Comparison of ENCODE assay signal across 8 cellular contexts in genomic region chr10:78520737-78521430, GRCh38.
DNase-seq lines count a peak whose midpoint lies in the region; ATAC-seq, FAIRE-seq and TF ChIP-seq lines count a peak whose summit lies in the region.

No MANE protein-coding gene starts in this region.

- no peak for FAIRE-seq in pancreas (lab: Jason Lieb, UNC)

- H3K4me3 Mint-ChIP-seq in activated CD4-positive, alpha-beta T cell treated with anti-CD3 and anti-CD28 coated beads, Interleukin-2, amount 10 ng/mL, durations not matched to agents 7 days and 5 days, result no peak overlapping the region

- H3K27me3 ChIP-seq in pancreas, result no peaks in the 10 kb centered on the region

- intact Hi-C loops in pancreas (cut with DNase I), result no loop called here

- peak overlapping the region; percentile 34 for H3K27ac Mint-ChIP-seq in activated CD4-positive, alpha-beta T cell treated with anti-CD3 and anti-CD28 coated beads, Interleukin-2, amount 10 ng/mL, durations not matched to agents 7 days and 5 days

- DNase-seq in activated CD4-positive, alpha-beta T cell treated with anti-CD3 and anti-CD28 coated beads, Interleukin-2, amount 10 ng/mL, durations not matched to agents 7 days and 5 days, result peak; percentile 24
- DNase-seq in activated CD4-positive, alpha-beta T cell treated with anti-CD3 and anti-CD28 coated beads, Interleukin-2, amount 50 U/mL, for 1 hour, result no peak
- DNase-seq in NCI-H146 (lab: John Stamatoyannopoulos, UW) (peak; percentile 69), dermis blood vessel endothelial cell (peak; percentile 49), pancreas (peak in 1 of 6 donors; percentile 22), pons (ENCODE audit: low spot score) (no peak)

- no peaks in the 10 kb centered on the region for H3K4me1 ChIP-seq in pancreas

- H3K36me3 Mint-ChIP-seq in activated CD4-positive, alpha-beta T cell treated with anti-CD3 and anti-CD28 coated beads, Interleukin-2, amount 10 ng/mL, durations not matched to agents 7 days and 5 days (ENCODE audit: low read depth), result no peaks in the 10 kb centered on the region

- no peaks in the 10 kb centered on the region for H3K9me3 ChIP-seq in pancreas

- H3K4me3 ChIP-seq in pancreas, result no peak overlapping the region

- WGBS in pancreas, 2 donors, result 58 to 60% methylated on average over 4 of the region's 4 CpGs

- no peaks in the 10 kb centered on the region for H3K27me3 Mint-ChIP-seq in activated CD4-positive, alpha-beta T cell treated with anti-CD3 and anti-CD28 coated beads, Interleukin-2, amount 10 ng/mL, durations not matched to agents 7 days and 5 days

- CTCF ChIA-PET in activated CD4-positive, alpha-beta T cell treated with anti-CD3 and anti-CD28 coated beads, Interleukin-2, amount 10 ng/mL, durations not matched to agents 7 days and 5 days (lab: Charles Lee), result interaction anchor here (0.6 kb wide), 1 partner anchor 195 kb away, joined by 4 read pairs; no protein-coding TSS in a partner anchor

- POLR2A ChIA-PET in activated CD4-positive, alpha-beta T cell treated with anti-CD3 and anti-CD28 coated beads, Interleukin-2, amount 10 ng/mL, durations not matched to agents 7 days and 5 days (lab: Charles Lee), result no interaction called here

- H3K9me3 Mint-ChIP-seq in activated CD4-positive, alpha-beta T cell treated with anti-CD3 and anti-CD28 coated beads, Interleukin-2, amount 10 ng/mL, durations not matched to agents 7 days and 5 days, result no peaks in the 10 kb centered on the region

- H3K27ac ChIP-seq in pancreas, result no peak overlapping the region

- peaks cover 8% of the 10 kb centered on the region for H3K4me1 Mint-ChIP-seq in activated CD4-positive, alpha-beta T cell treated with anti-CD3 and anti-CD28 coated beads, Interleukin-2, amount 10 ng/mL, durations not matched to agents 7 days and 5 days

- peak; percentile 43 to 81 (median 67) for ATAC-seq in pancreas
- ATAC-seq in HG03135 (IDR thresholded peaks at IDR 0.05; ENCODE audit: unreplicated experiment), result no peak
- no peak for ATAC-seq in GM19455 (IDR thresholded peaks at IDR 0.05; ENCODE audit: unreplicated experiment)

- no peaks in the 10 kb centered on the region for H3K36me3 ChIP-seq in pancreas

- no peak for TF ChIP-seq CTCF in pancreas (IDR thresholded peaks at IDR 0.05)

Comparison
In these comparisons a context has a peak if more than half of its experiments do, and no peak if none do; other contexts are left out.
1. DNase-seq: peak in activated CD4-positive, alpha-beta T cell treated with anti-CD3 and anti-CD28 coated beads, Interleukin-2, amount 10 ng/mL, durations not matched to agents 7 days and 5 days (single experiment), NCI-H146 (single experiment) and dermis blood vessel endothelial cell (single experiment); none in activated CD4-positive, alpha-beta T cell treated with anti-CD3 and anti-CD28 coated beads, Interleukin-2, amount 50 U/mL, for 1 hour (single experiment) and pons (single experiment).
2. ATAC-seq: peak in pancreas (4 of 4); none in HG03135 (single experiment) and GM19455 (single experiment).